In genomic region chr9:18479405-18479804, GRCh38 we compare ENCODE assay signal across 1 cellular context.
TF ChIP-seq lines count a peak whose summit lies in the region.

No MANE protein-coding gene starts in this region.

TF ChIP-seq in IMR-90, 13 proteins besides CTCF, POLR2A, EP300 and RAD21:
- TF ChIP-seq CHD1 (IDR thresholded peaks at IDR 0.05; ENCODE audit: low read depth, low read length) (no peak), NFE2L2 (IDR thresholded peaks at IDR 0.05; ENCODE audit: low read depth, low read length) (peak; percentile 60; the same call in 1 of the 2 replicates), FOS (IDR thresholded peaks at IDR 0.05; ENCODE audit: low read depth, low read length) (no peak), BHLHE40 (IDR thresholded peaks at IDR 0.05; ENCODE audit: low read depth, low read length) (no peak)
